13 cellular contexts compared by ENCODE assay signal in genomic region chr10:98967601-98968000, GRCh38.
"Had no signal": no experiment of that assay in that cellular context is flagged by ENCODE, and none has a peak within 500 bp of the region (broad histone marks: within the 10 kb centered on the region; RNA-seq: fewer than 3 reads in every experiment).

No MANE protein-coding gene starts in this region.

- H3K4me1 ChIP-seq: parathyroid adenoma, transverse colon had no signal

- H3K9ac ChIP-seq: parathyroid adenoma had no signal

- H3K27me3 Mint-ChIP-seq: activated naive CD8-positive, alpha-beta T cell treated with anti-CD3 and anti-CD28 coated beads, Interleukin-2, amount 50 U/mL, for 24 hours had no signal

- ATAC-seq: activated CD8-positive, alpha-beta T cell treated with anti-CD3 and anti-CD28 coated beads, Interleukin-2, amount 10 ng/mL, durations not matched to agents 7 days and 5 days; activated naive CD8-positive, alpha-beta T cell treated with anti-CD3 and anti-CD28 coated beads, Interleukin-2, amount 50 U/mL, for 24 hours; esophagus mucosa; left cardiac atrium; naive thymus-derived CD4-positive, alpha-beta T cell; T-cell had no signal

- H3K27ac Mint-ChIP-seq: activated CD8-positive, alpha-beta T cell treated with anti-CD3 and anti-CD28 coated beads, Interleukin-2, amount 10 ng/mL, durations not matched to agents 7 days and 5 days; activated naive CD8-positive, alpha-beta T cell treated with anti-CD3 and anti-CD28 coated beads, Interleukin-2, amount 50 U/mL, for 24 hours; naive thymus-derived CD4-positive, alpha-beta T cell; T-cell had no signal

- H3K4me3 Mint-ChIP-seq: activated CD8-positive, alpha-beta T cell treated with anti-CD3 and anti-CD28 coated beads, Interleukin-2, amount 10 ng/mL, durations not matched to agents 7 days and 5 days; activated naive CD8-positive, alpha-beta T cell treated with anti-CD3 and anti-CD28 coated beads, Interleukin-2, amount 50 U/mL, for 24 hours; naive thymus-derived CD4-positive, alpha-beta T cell; T-cell had no signal

- H3K4me1 Mint-ChIP-seq: activated naive CD8-positive, alpha-beta T cell treated with anti-CD3 and anti-CD28 coated beads, Interleukin-2, amount 50 U/mL, for 24 hours; naive thymus-derived CD4-positive, alpha-beta T cell; T-cell had no signal

- H3K79me2 ChIP-seq: parathyroid adenoma had no signal

- H2AFZ ChIP-seq: parathyroid adenoma had no signal

- H3K36me3 Mint-ChIP-seq: naive thymus-derived CD4-positive, alpha-beta T cell; T-cell had no signal

- H3K9me3 ChIP-seq: transverse colon had no signal

- H3K36me3 ChIP-seq: transverse colon had no signal

- H3K27ac ChIP-seq: parathyroid adenoma, SK-N-MC, transverse colon had no signal

- DNase-seq: activated CD4-positive, alpha-beta T cell treated with anti-CD3 and anti-CD28 coated beads for 48 hours; activated CD8-positive, alpha-beta memory T cell treated with anti-CD3 and anti-CD28 coated beads, Interleukin-2, amount 50 U/mL, for 48 hours; activated CD8-positive, alpha-beta T cell treated with anti-CD3 and anti-CD28 coated beads, Interleukin-2, amount 10 ng/mL, durations not matched to agents 7 days and 5 days; activated naive CD4-positive, alpha-beta T cell; activated naive CD8-positive, alpha-beta T cell treated with anti-CD3 and anti-CD28 coated beads, Interleukin-2, amount 50 U/mL, for 24 hours; head of caudate nucleus; left cardiac atrium; naive thymus-derived CD4-positive, alpha-beta T cell; T-cell; transverse colon had no signal

- H3K27me3 ChIP-seq: transverse colon had no signal

- H3K4me3 ChIP-seq: SK-N-MC, transverse colon had no signal
